In the genomic region with DNA sequence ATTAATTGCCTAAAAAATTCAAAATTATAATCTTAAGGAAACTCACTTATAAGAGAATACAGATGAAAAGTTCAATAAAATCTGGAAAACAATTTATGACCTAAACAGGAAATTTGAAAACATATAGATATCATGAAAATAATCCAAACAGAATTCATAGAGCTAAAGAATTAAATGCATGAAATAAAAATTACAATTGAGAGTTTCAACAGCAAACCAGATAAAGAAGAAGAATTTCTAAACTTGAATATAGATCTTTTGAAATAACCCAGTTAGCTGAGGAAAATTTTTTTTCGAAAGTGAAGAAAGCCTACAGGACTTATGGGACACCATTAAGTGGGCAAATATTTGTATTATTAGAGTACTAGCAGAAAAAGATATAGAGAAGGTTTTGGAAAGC, we compare ENCODE assay signal across 1 cellular context.
TF ChIP-seq lines count a peak whose summit lies in the region.

No MANE protein-coding gene starts in this region.

TF ChIP-seq in HepG2, 621 proteins besides CTCF, POLR2A, EP300 and RAD21:
- peak; percentile 63; the same call in 1 of the 2 replicates for TF ChIP-seq ZNF160 (CRISPR knock-in tag; IDR thresholded peaks at IDR 0.05)
- TF ChIP-seq ZNF768 (CRISPR knock-in tag; IDR thresholded peaks at IDR 0.05) = no peak
